ENCODE assay signal across 26 cellular contexts in the genomic region with DNA sequence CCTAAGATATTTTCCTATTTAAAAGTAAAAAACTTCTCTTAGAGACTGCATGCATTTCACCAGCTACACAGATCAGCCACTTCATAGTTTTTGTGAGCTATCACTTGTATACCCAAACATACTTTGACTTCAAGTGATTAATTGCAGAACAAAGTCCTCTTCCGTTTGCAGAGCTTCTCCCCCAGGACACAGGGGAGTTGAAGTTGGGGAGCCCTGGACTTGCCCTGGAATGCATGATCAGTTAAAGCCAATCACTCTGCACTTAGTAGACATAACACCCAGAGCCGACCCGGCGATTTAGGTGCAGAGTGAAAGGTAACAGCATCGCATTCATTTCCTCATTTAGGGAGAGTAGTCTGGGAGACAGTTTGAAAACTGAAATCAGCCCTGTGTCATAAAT.
"Had no signal": no experiment of that assay in that cellular context is flagged by ENCODE, and none has a peak within 500 bp of the region (broad histone marks: within the 10 kb centered on the region; RNA-seq: fewer than 3 reads in every experiment).

No MANE protein-coding gene starts in this region.

- ATAC-seq: foreskin keratinocyte, gastroesophageal sphincter, heart left ventricle, left colon, left lobe of liver, left ventricle myocardium superior had no signal

- H3K4me3 Mint-ChIP-seq: immature natural killer cell, memory B cell had no signal

- H3K4me1 Mint-ChIP-seq: immature natural killer cell, memory B cell had no signal

- H3K27ac Mint-ChIP-seq: immature natural killer cell, memory B cell had no signal

- H3K4me1 ChIP-seq: foreskin keratinocyte, heart left ventricle had no signal

- H3K9me3 Mint-ChIP-seq: memory B cell had no signal

- H3K4me3 ChIP-seq: coronary artery, dorsolateral prefrontal cortex, esophagus muscularis mucosa, gastroesophageal sphincter, heart left ventricle, hepatocyte, lung had no signal

- H3K36me3 Mint-ChIP-seq: immature natural killer cell, memory B cell had no signal

- H3K36me3 ChIP-seq: esophagus muscularis mucosa, gastroesophageal sphincter, heart left ventricle had no signal

- FAIRE-seq: colon, endothelial cell of umbilical vein, frontal cortex, kidney had no signal

- H3K4me2 ChIP-seq: hepatocyte had no signal

- H3K9me3 ChIP-seq: esophagus muscularis mucosa, gastroesophageal sphincter, heart left ventricle had no signal

- H2AFZ ChIP-seq: hepatocyte had no signal

- DNase-seq: dermis blood vessel endothelial cell; dorsolateral prefrontal cortex; effector CD4-positive, alpha-beta T cell; effector memory CD4-positive, alpha-beta T cell; foreskin keratinocyte; heart left ventricle; hypothalamus; immature natural killer cell; islet precursor cell; kidney; kidney glomerular epithelial cell; left colon; left ventricle myocardium superior; mammary epithelial cell; mesendoderm; midbrain had no signal

- H3K79me2 ChIP-seq: hepatocyte had no signal

- H3K27me3 ChIP-seq: dorsolateral prefrontal cortex, esophagus muscularis mucosa, foreskin keratinocyte, gastroesophageal sphincter, heart left ventricle, hepatocyte had no signal

- H3K27ac ChIP-seq: coronary artery, dorsolateral prefrontal cortex, esophagus muscularis mucosa, foreskin keratinocyte, gastroesophageal sphincter, heart left ventricle, hepatocyte had no signal
